Comparison of ENCODE assay signal across 1 cellular context in genomic region chr4:133150643-133151300, GRCh38.
TF ChIP-seq lines count a peak whose summit lies in the region.

No MANE protein-coding gene starts in this region.

TF ChIP-seq in WTC11, 78 proteins besides CTCF, POLR2A, EP300 and RAD21 (continued from another document):
- no peak; the same call in 1 of the 2 replicates for TF ChIP-seq ARID4B (CRISPR knock-in tag; IDR thresholded peaks at IDR 0.05; ENCODE audit: borderline replicate concordance)
- no peak for TF ChIP-seq CDX4 (CRISPR knock-in tag; IDR thresholded peaks at IDR 0.05; ENCODE audit: borderline replicate concordance)
- no peak for TF ChIP-seq NR3C1 (CRISPR knock-in tag; conservative IDR thresholded peaks at IDR 0.05; ENCODE audit: low read depth)
